20 cellular contexts compared by ENCODE assay signal in the genomic region with DNA sequence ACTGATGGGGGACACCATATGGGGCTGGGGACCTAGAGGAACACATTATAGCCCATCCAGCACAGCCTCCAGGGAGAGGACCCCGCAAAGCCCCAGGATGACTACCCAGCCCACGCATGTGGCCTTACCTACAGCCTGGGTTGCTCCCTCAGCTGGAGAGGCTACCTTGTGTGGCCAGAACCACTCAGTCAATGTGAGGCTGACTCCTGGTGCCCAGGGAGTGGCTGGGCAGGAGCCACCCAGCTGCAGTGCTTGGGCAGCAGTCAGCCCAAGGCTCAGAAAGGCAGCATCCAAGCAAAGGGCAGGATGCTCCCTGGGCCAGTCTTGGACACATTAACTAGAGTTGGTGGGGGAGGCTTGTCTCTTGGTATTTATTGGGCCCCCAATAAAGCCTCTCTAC.
A peak's percentile ranks its signal among the peaks of the same experiment; 100 is the strongest.
DNase-seq lines count a peak whose midpoint lies in the region; ATAC-seq, FAIRE-seq and TF ChIP-seq lines count a peak whose summit lies in the region.
"Had no signal": no experiment of that assay in that cellular context is flagged by ENCODE, and none has a peak within 500 bp of the region (broad histone marks: within the 10 kb centered on the region; RNA-seq: fewer than 3 reads in every experiment).

No MANE protein-coding gene starts in this region.

- H3K9me3 ChIP-seq in HEK293 (ENCODE audit: control insufficient read depth, insufficient read depth, low read depth, low read length) (no peaks in the 10 kb centered on the region), RWPE2 (ENCODE audit: severe bottlenecking) (no peaks in the 10 kb centered on the region), kidney (ENCODE audit: control insufficient read depth in 1 of 2, low read length in 2 of 2) (no peaks in the 10 kb centered on the region), osteoblast (ENCODE audit: low read depth, low read length) (no peaks in the 10 kb centered on the region)

- CTCF ChIA-PET in HEK293 (lab: Yijun Ruan, JAX): interaction anchor here (0.7 to 1.1 kb wide), 2 partner anchors 29 to 306 kb away, joined by 3 to 4 read pairs; no protein-coding TSS in a partner anchor

- H3K27ac ChIP-seq in HEK293 (ENCODE audit: extremely low read depth, low read depth, low read length): no peak overlapping the region
- H3K27ac ChIP-seq in RWPE2 (ENCODE audit: poor library complexity, severe bottlenecking): no peak overlapping the region
- no peak overlapping the region for H3K27ac ChIP-seq in kidney (ENCODE audit: low read depth in 2 of 2, low read length in 2 of 2)
- H3K27ac ChIP-seq in osteoblast (ENCODE audit: low read depth, low read length): no peak overlapping the region
- H3K27ac ChIP-seq: GM23248 had no signal

- no peak overlapping the region for H3K9ac ChIP-seq in kidney (ENCODE audit: low read length in 2 of 2)
- H3K9ac ChIP-seq: GM23248 had no signal

- no peak for FAIRE-seq in kidney (lab: Jason Lieb, UNC)
- FAIRE-seq: D721Med, GM12878, GM19239, H1 had no signal

- H2AFZ ChIP-seq in osteoblast (ENCODE audit: low read length): no peak overlapping the region
- H2AFZ ChIP-seq: GM23248 had no signal

- H3K4me2 ChIP-seq in osteoblast (ENCODE audit: insufficient read depth, low read length): no peak overlapping the region

- H3K27me3 ChIP-seq in RWPE2 (ENCODE audit: insufficient read depth, poor library complexity, severe bottlenecking): peaks cover 90% of the 10 kb centered on the region
- peaks cover 16% of the 10 kb centered on the region for H3K27me3 ChIP-seq in osteoblast (ENCODE audit: insufficient read depth, low read length)

- H3K4me1 ChIP-seq in HEK293 (ENCODE audit: control insufficient read depth, insufficient read depth, low read length) (no peaks in the 10 kb centered on the region; the same call in 1 of the 2 replicates), RWPE2 (ENCODE audit: insufficient read depth, poor library complexity, severe bottlenecking) (no peaks in the 10 kb centered on the region), kidney (ENCODE audit: control insufficient read depth in 1 of 2, insufficient read depth in 1 of 2, low read depth in 1 of 2, low read length in 2 of 2) (no peaks in the 10 kb centered on the region), osteoblast (ENCODE audit: insufficient read depth, low read length) (no peaks in the 10 kb centered on the region)

- no peaks in the 10 kb centered on the region for H3K79me2 ChIP-seq in osteoblast (ENCODE audit: insufficient read depth, low read length)

- intact Hi-C loops in kidney (cut with DNase I): no loop called here

- POLR2A ChIA-PET in HEK293 (lab: Yijun Ruan, JAX): no interaction called here

- ATAC-seq in RWPE2 (ENCODE audit: low read depth): no peak
- no peak for ATAC-seq in HG02870 (IDR thresholded peaks at IDR 0.05; ENCODE audit: unreplicated experiment)
- ATAC-seq: GM12878 had no signal

- DNase-seq in RWPE2 (ENCODE audit: low spot score): peak; percentile 47
- peak; percentile 37 for DNase-seq in kidney
- peak; percentile 57 for DNase-seq in osteoblast (ENCODE audit: insufficient read length, low spot score, missing footprints)
- DNase-seq in stimulated activated naive CD4-positive, alpha-beta T cell (lab: John Stamatoyannopoulos, UW): no peak
- DNase-seq: C1 segment of cervical spinal cord; CD4-positive, alpha-beta memory T cell; COR-L47; DMS 273 treated with DMSO at 0.1 percent for 48 hours; DMS79; EL; GDM1; GM23248; H7; HCEC 1CT had no signal

- H4K20me1 ChIP-seq in osteoblast (ENCODE audit: insufficient read depth, low read length): no peaks in the 10 kb centered on the region

- no peaks in the 10 kb centered on the region for H3K36me3 ChIP-seq in HEK293 (ENCODE audit: control insufficient read depth in 2 of 2, insufficient read depth in 1 of 2, low read length in 2 of 2)
- no peaks in the 10 kb centered on the region for H3K36me3 ChIP-seq in RWPE2 (ENCODE audit: low read depth)
- H3K36me3 ChIP-seq in kidney (ENCODE audit: control insufficient read depth in 1 of 2, insufficient read depth in 2 of 2, low read length in 2 of 2): no peaks in the 10 kb centered on the region
- H3K36me3 ChIP-seq in osteoblast (ENCODE audit: insufficient read depth, low read length): no peaks in the 10 kb centered on the region

- TF ChIP-seq CTCF in HEK293 (tag by site-specific recombination; IDR thresholded peaks at IDR 0.05): no peak
- TF ChIP-seq CTCF in RWPE2 (IDR thresholded peaks at IDR 0.05; ENCODE audit: poor library complexity, severe bottlenecking): no peak
- TF ChIP-seq CTCF in kidney (IDR thresholded peaks at IDR 0.05; ENCODE audit: borderline replicate concordance, extremely low read depth, insufficient read depth): no peak
- no peak for TF ChIP-seq CTCF in osteoblast (IDR thresholded peaks at IDR 0.05; ENCODE audit: extremely low read depth, low read depth, low read length)

- no peak overlapping the region for H3K4me3 ChIP-seq in HEK293 (ENCODE audit: low read depth, low read length)
- no peak overlapping the region for H3K4me3 ChIP-seq in RWPE2 (ENCODE audit: severe bottlenecking)
- no peak overlapping the region for H3K4me3 ChIP-seq in kidney (ENCODE audit: low read length in 2 of 2)
- no peak overlapping the region for H3K4me3 ChIP-seq in osteoblast (ENCODE audit: insufficient read depth, low read length)
- H3K4me3 ChIP-seq: GM12878, GM23248 had no signal

TF ChIP-seq in HEK293, 187 proteins besides CTCF, POLR2A, EP300 and RAD21:
- no peak for TF ChIP-seq ZBTB1 (tag by site-specific recombination; IDR thresholded peaks at IDR 0.05)
- TF ChIP-seq HOXC10 (CRISPR knock-in tag; IDR thresholded peaks at IDR 0.05): 0 out of 2 replicates have a peak, but pooled peaks have one; percentile 50

Comparison
In these comparisons a context has a peak if more than half of its experiments do, and no peak if none do; other contexts are left out.
1. DNase-seq: peak in RWPE2 (single experiment), kidney (single experiment) and osteoblast (single experiment); none in stimulated activated naive CD4-positive, alpha-beta T cell (0 of 6).